ENCODE assay signal across 8 cellular contexts in the genomic region with DNA sequence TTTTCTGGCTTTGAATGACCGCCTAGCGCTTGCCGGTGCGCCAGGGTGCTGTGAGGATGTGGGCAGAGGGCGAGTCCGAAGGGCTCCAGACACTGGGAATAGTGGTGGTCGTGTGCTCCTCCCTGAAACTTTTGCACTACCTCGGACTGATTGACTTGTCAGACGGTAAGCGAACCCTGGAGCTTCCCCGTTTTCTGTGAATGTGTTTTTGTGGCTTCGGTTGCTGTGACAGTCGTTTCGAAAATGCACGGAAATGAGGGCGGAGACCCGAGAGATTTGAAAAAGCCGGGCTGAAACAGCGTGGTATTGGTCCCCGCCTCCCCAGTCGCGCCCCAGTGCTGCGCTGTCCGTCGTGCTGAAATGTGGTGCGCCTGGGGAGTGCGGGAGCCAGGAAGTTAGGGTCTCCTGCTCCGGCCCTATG.
DNase-seq lines count a peak whose midpoint lies in the region; ATAC-seq and TF ChIP-seq lines count a peak whose summit lies in the region.

No MANE protein-coding gene starts in this region.

- ATAC-seq in HG03108 (IDR thresholded peaks at IDR 0.05; ENCODE audit: unreplicated experiment) (peak; percentile 47), HG02571 (IDR thresholded peaks at IDR 0.05; ENCODE audit: unreplicated experiment) (no peak)

- H3K27me3 ChIP-seq in skeletal muscle satellite cell (ENCODE audit: control insufficient read depth, insufficient read depth, low read length) (peaks cover 17% of the 10 kb centered on the region), spleen (replicated peaks in 1 of 7) (peaks cover 0 to 89% (median 12%) of the 10 kb centered on the region in 7 donors)

- H3K4me3 Mint-ChIP-seq in activated CD4-positive, alpha-beta T cell treated with anti-CD3 and anti-CD28 coated beads, Interleukin-2, amount 10 ng/mL, durations not matched to agents 7 days and 5 days = peak overlapping the region; percentile 25
- peak overlapping the region; percentile 77 for H3K4me3 Mint-ChIP-seq in glutamatergic neuron (ENCODE audit: unreplicated experiment)

- TF ChIP-seq POLR2A in spleen (IDR thresholded peaks at IDR 0.05) = no peak

- H3K4me1 ChIP-seq in skeletal muscle satellite cell (ENCODE audit: control insufficient read depth, insufficient read depth, low read length) (no peaks in the 10 kb centered on the region), spleen (peaks cover 0 to 7% (median 5%) of the 10 kb centered on the region in 6 donors)

- H3K36me3 ChIP-seq in skeletal muscle satellite cell (ENCODE audit: insufficient read depth, low read length) (no peaks in the 10 kb centered on the region), spleen (no peaks in the 10 kb centered on the region)

- DNase-seq in SKM-1 treated with dmso at 0.1 percent for 144 hours (lab: John Stamatoyannopoulos, UW; ENCODE audit: unreplicated experiment) (peak; percentile 2), SKM-1 (lab: John Stamatoyannopoulos, UW; ENCODE audit: unreplicated experiment) (no peak), glutamatergic neuron (peak; percentile 31), spleen (no peak)
- DNase-seq in activated CD4-positive, alpha-beta T cell treated with anti-CD3 and anti-CD28 coated beads, Interleukin-2, amount 10 ng/mL, durations not matched to agents 7 days and 5 days = peak; percentile 81

- H3K9me3 ChIP-seq in skeletal muscle satellite cell (replicated peaks; ENCODE audit: low read length) (no peaks in the 10 kb centered on the region), spleen (no peaks in the 10 kb centered on the region)

- no peaks in the 10 kb centered on the region for H3K9me3 Mint-ChIP-seq in activated CD4-positive, alpha-beta T cell treated with anti-CD3 and anti-CD28 coated beads, Interleukin-2, amount 10 ng/mL, durations not matched to agents 7 days and 5 days
- no peaks in the 10 kb centered on the region for H3K9me3 Mint-ChIP-seq in glutamatergic neuron (ENCODE audit: unreplicated experiment)

- TF ChIP-seq CTCF in glutamatergic neuron (IDR thresholded peaks at IDR 0.05; ENCODE audit: partially characterized antibody, unreplicated experiment) (no peak), spleen (IDR thresholded peaks at IDR 0.05 in 8 of 11, conservative IDR thresholded peaks at IDR 0.05 in 3 of 11) (no peak)

- no peak overlapping the region for H3K27ac Mint-ChIP-seq in activated CD4-positive, alpha-beta T cell treated with anti-CD3 and anti-CD28 coated beads, Interleukin-2, amount 10 ng/mL, durations not matched to agents 7 days and 5 days
- H3K27ac Mint-ChIP-seq in glutamatergic neuron (ENCODE audit: unreplicated experiment) = no peak overlapping the region

- peaks cover 10% of the 10 kb centered on the region for H3K4me1 Mint-ChIP-seq in activated CD4-positive, alpha-beta T cell treated with anti-CD3 and anti-CD28 coated beads, Interleukin-2, amount 10 ng/mL, durations not matched to agents 7 days and 5 days
- H3K4me1 Mint-ChIP-seq in glutamatergic neuron (ENCODE audit: low read depth, unreplicated experiment) = peaks cover 1% of the 10 kb centered on the region

- intact Hi-C loops in spleen (cut with DNase I; ENCODE audit: low total_unique reads) = no loop called here

- H3K9ac ChIP-seq in skeletal muscle satellite cell (ENCODE audit: low read depth, low read length) = no peak overlapping the region

- peaks cover 45% of the 10 kb centered on the region for H3K27me3 Mint-ChIP-seq in activated CD4-positive, alpha-beta T cell treated with anti-CD3 and anti-CD28 coated beads, Interleukin-2, amount 10 ng/mL, durations not matched to agents 7 days and 5 days
- peaks cover 3% of the 10 kb centered on the region for H3K27me3 Mint-ChIP-seq in glutamatergic neuron (ENCODE audit: unreplicated experiment)

- H3K4me2 ChIP-seq in skeletal muscle satellite cell (ENCODE audit: low read length) = peak overlapping the region; percentile 69

- CTCF ChIA-PET in activated CD4-positive, alpha-beta T cell treated with anti-CD3 and anti-CD28 coated beads, Interleukin-2, amount 10 ng/mL, durations not matched to agents 7 days and 5 days (lab: Charles Lee) = no interaction called here

- POLR2A ChIA-PET in activated CD4-positive, alpha-beta T cell treated with anti-CD3 and anti-CD28 coated beads, Interleukin-2, amount 10 ng/mL, durations not matched to agents 7 days and 5 days (lab: Charles Lee) = no interaction called here

- WGBS in spleen, 5 donors = 1 to 2% (median 2%) methylated on average over 28 of the region's 28 CpGs

- no peaks in the 10 kb centered on the region for H3K36me3 Mint-ChIP-seq in activated CD4-positive, alpha-beta T cell treated with anti-CD3 and anti-CD28 coated beads, Interleukin-2, amount 10 ng/mL, durations not matched to agents 7 days and 5 days (ENCODE audit: low read depth)
- no peaks in the 10 kb centered on the region for H3K36me3 Mint-ChIP-seq in glutamatergic neuron (ENCODE audit: unreplicated experiment)

- no peak overlapping the region for H3K27ac ChIP-seq in spleen

- H3K4me3 ChIP-seq in skeletal muscle satellite cell (ENCODE audit: low read length) = peak overlapping the region; percentile 51
- H3K4me3 ChIP-seq in spleen = no peak overlapping the region

Comparison
In these comparisons a context has a peak if more than half of its experiments do, and no peak if none do; other contexts are left out.
1. DNase-seq: peak in SKM-1 treated with dmso at 0.1 percent for 144 hours (single experiment), activated CD4-positive, alpha-beta T cell treated with anti-CD3 and anti-CD28 coated beads, Interleukin-2, amount 10 ng/mL, durations not matched to agents 7 days and 5 days (single experiment) and glutamatergic neuron (single experiment); none in SKM-1 (single experiment) and spleen (single experiment).